Comparison of ENCODE assay signal across 21 cellular contexts in the genomic region with DNA sequence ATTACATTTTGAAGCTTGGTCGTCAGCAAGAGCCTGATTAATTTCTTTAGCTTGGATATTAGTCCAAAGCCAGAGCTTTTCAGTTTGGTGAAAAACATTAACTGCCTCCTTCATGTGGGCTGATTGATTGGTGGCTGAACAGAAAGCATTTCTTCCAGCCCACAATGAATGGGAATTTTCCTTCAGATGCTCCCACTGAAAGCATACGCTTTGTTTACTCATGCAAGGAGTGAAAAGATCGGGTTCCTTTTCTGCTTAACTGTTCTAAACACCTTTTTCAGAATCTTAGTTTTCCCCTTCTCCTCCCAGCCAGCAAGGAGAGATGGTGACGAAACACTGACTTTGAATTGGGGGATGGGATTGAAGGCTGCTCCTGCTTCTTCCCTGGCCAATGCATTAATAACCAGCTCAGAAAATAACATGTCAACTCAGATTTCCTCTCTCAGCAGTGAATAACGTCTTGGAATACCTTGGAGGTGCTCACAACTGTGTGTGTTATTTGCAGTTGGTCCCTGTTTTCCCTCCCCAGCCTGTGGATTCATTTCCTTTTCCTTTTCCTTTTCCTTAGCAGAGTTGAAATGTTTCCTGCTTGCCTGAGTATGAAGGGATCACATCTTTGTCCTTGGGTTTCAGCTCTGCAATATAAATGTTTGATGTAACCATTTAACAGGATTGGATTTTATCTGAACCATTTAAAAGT.
A peak's percentile ranks its signal among the peaks of the same experiment; 100 is the strongest.
DNase-seq lines count a peak whose midpoint lies in the region; ATAC-seq and TF ChIP-seq lines count a peak whose summit lies in the region.
"Had no signal": no experiment of that assay in that cellular context is flagged by ENCODE, and none has a peak within 500 bp of the region (broad histone marks: within the 10 kb centered on the region; RNA-seq: fewer than 3 reads in every experiment).

No MANE protein-coding gene starts in this region.

- no peaks in the 10 kb centered on the region for H3K79me2 ChIP-seq in H9 (ENCODE audit: insufficient read depth, low read length)

- H3K27ac Mint-ChIP-seq in H9 = no peak overlapping the region
- H3K27ac Mint-ChIP-seq in mesothelial cell of epicardium = peak overlapping the region; percentile 48
- H3K27ac Mint-ChIP-seq: HFFc6, IgD-negative memory B cell had no signal

- no peaks in the 10 kb centered on the region for H4K20me1 ChIP-seq in H9 (ENCODE audit: control insufficient read depth, insufficient read depth, insufficient read length)

- no peak overlapping the region for H4K8ac ChIP-seq in H9 (replicated peaks; ENCODE audit: insufficient read length, low read depth, low read length)

- no CpG with 5 or more reads among the region's 5 CpGs for WGBS in H9 (ENCODE audit: extremely low coverage, insufficient read length, low lambda C conversion rate)

- no peak overlapping the region for H3K4me2 ChIP-seq in H9 (ENCODE audit: insufficient read depth, insufficient read length, low read length)
- H3K4me2 ChIP-seq: KMS-11, PC-9 had no signal

- H3K23ac ChIP-seq in H9 (ENCODE audit: insufficient read length, low read depth, low read length) = no peak overlapping the region

- no peak overlapping the region for H2BK20ac ChIP-seq in H9 (ENCODE audit: low read depth, low read length, poor library complexity, severe bottlenecking)

- no peak overlapping the region for H2BK15ac ChIP-seq in H9 (ENCODE audit: low read depth, low read length)

- ATAC-seq in HG03175 (IDR thresholded peaks at IDR 0.05; ENCODE audit: unreplicated experiment) (no peak), GM18861 (IDR thresholded peaks at IDR 0.05; ENCODE audit: unreplicated experiment) (no peak)
- ATAC-seq: Right ventricle myocardium inferior had no signal

- H3K4me1 ChIP-seq in H9 (ENCODE audit: insufficient read depth, low read length) = no peaks in the 10 kb centered on the region
- H3K4me1 ChIP-seq: HAP-1, SJSA1 had no signal

- H2BK5ac ChIP-seq in H9 (ENCODE audit: insufficient read length, low read length) = no peak overlapping the region

- no peaks in the 10 kb centered on the region for H3K9me3 ChIP-seq in H9 (ENCODE audit: control insufficient read depth, low read depth, low read length)
- H3K9me3 ChIP-seq: HAP-1, SJSA1 had no signal

- no peaks in the 10 kb centered on the region for H3K23me2 ChIP-seq in H9 (ENCODE audit: insufficient read length, low read depth, low read length, poor library complexity, severe bottlenecking)

- peaks cover 16 to 19% of the 10 kb centered on the region in 2 experiments for H3K4me1 Mint-ChIP-seq in H9
- peaks cover 13% of the 10 kb centered on the region for H3K4me1 Mint-ChIP-seq in mesothelial cell of epicardium
- H3K4me1 Mint-ChIP-seq: IgD-negative memory B cell had no signal

- H3K9ac ChIP-seq in H9 (ENCODE audit: extremely low read depth, insufficient read length, low read length) = no peak overlapping the region
- H3K9ac ChIP-seq: KMS-11 had no signal

- H2BK12ac ChIP-seq in H9 (ENCODE audit: insufficient read length, low read depth, low read length) = no peak overlapping the region

- H3K27me3 ChIP-seq in H9 (ENCODE audit: insufficient read depth, low read length) = no peaks in the 10 kb centered on the region
- H3K27me3 ChIP-seq: SJSA1 had no signal

- H2BK120ac ChIP-seq in H9 (ENCODE audit: low read depth, low read length, poor library complexity, severe bottlenecking) = no peak overlapping the region

- H4K5ac ChIP-seq in H9 (ENCODE audit: insufficient read length, low read depth, low read length) = no peak overlapping the region

- H3K27me3 Mint-ChIP-seq in H9 (ENCODE audit: low read depth) (peaks cover 1% of the 10 kb centered on the region), mesothelial cell of epicardium (ENCODE audit: low read depth) (no peaks in the 10 kb centered on the region)
- H3K27me3 Mint-ChIP-seq: IgD-negative memory B cell had no signal

- H3K4me3 Mint-ChIP-seq in H9 = no peak overlapping the region
- H3K4me3 Mint-ChIP-seq in mesothelial cell of epicardium = no peak overlapping the region
- H3K4me3 Mint-ChIP-seq: HFFc6, IgD-negative memory B cell had no signal

- H3K27ac ChIP-seq in H9 (ENCODE audit: insufficient read length, low read depth, low read length) = no peak overlapping the region
- H3K27ac ChIP-seq: HL-60, KMS-11, PC-9, SJSA1 had no signal

- H3T11ph ChIP-seq in H9 (ENCODE audit: low read length) = no peak overlapping the region

- peak overlapping the region; percentile 22 for H2AFZ ChIP-seq in H9 (ENCODE audit: low read length)
- H2AFZ ChIP-seq: PC-9 had no signal

- H3K18ac ChIP-seq in H9 (ENCODE audit: insufficient read length, low read depth, low read length) = no peak overlapping the region

- H3K9me3 Mint-ChIP-seq in H9 (no peaks in the 10 kb centered on the region), mesothelial cell of epicardium (peaks cover 9% of the 10 kb centered on the region)
- H3K9me3 Mint-ChIP-seq: HFFc6 had no signal

- H4K91ac ChIP-seq in H9 (ENCODE audit: insufficient read length, low read depth, low read length) = no peak overlapping the region

- H3K56ac ChIP-seq in H9 (ENCODE audit: insufficient read length, low read depth, low read length) = no peak overlapping the region

- no peak overlapping the region for H3K14ac ChIP-seq in H9 (ENCODE audit: insufficient read depth, low read length)

- no peak for DNase-seq in H9
- DNase-seq in dermis blood vessel endothelial cell = peak; percentile 53
- DNase-seq in mesothelial cell of epicardium (ENCODE audit: low spot score in 2 of 2, unreplicated experiment in 2 of 2) = no peak
- peak; percentile 74 for DNase-seq in renal cortical epithelial cell (ENCODE audit: low read depth)
- no peak for DNase-seq in DMS79 (lab: John Stamatoyannopoulos, UW)
- DNase-seq: DMS153, HFFc6, MM.1S, NCI-H2029, NCI-H446, NCI-H524 treated with DMSO at 0.1 percent for 48 hours, NCI-H774, PC-9 had no signal

- no peaks in the 10 kb centered on the region for H3K79me1 ChIP-seq in H9 (ENCODE audit: insufficient read depth, low read depth, low read length, poor library complexity, severe bottlenecking)

- no peak overlapping the region for H3K4ac ChIP-seq in H9 (ENCODE audit: low read depth, low read length)

- no peak for TF ChIP-seq CTCF in H9 (conservative IDR thresholded peaks at IDR 0.05)
- TF ChIP-seq CTCF in mesothelial cell of epicardium (IDR thresholded peaks at IDR 0.05; ENCODE audit: unreplicated experiment) = no peak

- H3K36me3 Mint-ChIP-seq in H9 (ENCODE audit: insufficient read depth in 1 of 3, low read depth in 3 of 3) (no peaks in the 10 kb centered on the region), mesothelial cell of epicardium (peaks cover 3% of the 10 kb centered on the region)
- H3K36me3 Mint-ChIP-seq: IgD-negative memory B cell had no signal

- no peak overlapping the region for H2AK5ac ChIP-seq in H9 (ENCODE audit: insufficient read length, low read length)

Comparison
In these comparisons a context has a peak if more than half of its experiments do, and no peak if none do; other contexts are left out.
1. DNase-seq: peak in dermis blood vessel endothelial cell (single experiment) and renal cortical epithelial cell (single experiment); none in H9 (single experiment), mesothelial cell of epicardium (0 of 2) and DMS79 (single experiment).